8 cellular contexts compared by ENCODE assay signal in genomic region chr3:146469206-146470017, GRCh38. TPM values are rescaled to one million over a fixed set of nuclear protein-coding genes. Genes with fewer than 3 reads are reported as not detected.
DNase-seq lines count a peak whose midpoint lies in the region; ATAC-seq, FAIRE-seq and TF ChIP-seq lines count a peak whose summit lies in the region.

A gene with protein sequence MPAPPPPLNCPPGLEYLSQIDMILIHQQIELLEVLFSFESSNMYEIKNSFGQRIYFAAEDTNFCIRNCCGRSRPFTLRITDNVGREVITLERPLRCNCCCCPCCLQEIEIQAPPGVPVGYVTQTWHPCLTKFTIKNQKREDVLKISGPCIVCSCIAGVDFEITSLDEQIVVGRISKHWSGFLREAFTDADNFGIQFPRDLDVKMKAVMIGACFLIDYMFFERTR (minus strand): TSS chr3:146469561. CDS start chr3:146459904, 9,657 bp downstream.

- H3K4me1 Mint-ChIP-seq in CD14-positive monocyte (peaks cover 9% of the 10 kb centered on the region), WTC11 (peaks cover 15% of the 10 kb centered on the region)

- peak; percentile 69 for DNase-seq in CD14-positive monocyte (ENCODE audit: low spot score)
- peak; percentile 86 for DNase-seq in WTC11 (ENCODE audit: low spot score)
- DNase-seq in bronchial epithelial cell (ENCODE audit: low read depth) = peak; percentile 8
- peak; percentile 80 to 81 for DNase-seq in left colon
- DNase-seq in stimulated activated CD4-positive, alpha-beta T cell treated with anti-CD3 and anti-CD28 coated beads, Interleukin-4, amount 100 ng/mL, for 4 hours = peak; percentile 66 to 78
- DNase-seq in SKM-1 treated with dmso at 0.1 percent for 144 hours (lab: John Stamatoyannopoulos, UW; ENCODE audit: unreplicated experiment) = no peak

- intact Hi-C loops in CD14-positive monocyte (cut with micrococcal nuclease) (no loop called here), left colon (cut with DNase I, micrococcal nuclease) (no loop called here)

- CTCF ChIA-PET in WTC11 (lab: Charles Lee) = interaction anchor here (0.6 to 1.3 kb wide), 4 partner anchors 74 to 442 kb away, joined by 3 to 7 read pairs (median 5); no protein-coding TSS in a partner anchor

- H3K9me3 Mint-ChIP-seq in CD14-positive monocyte = peaks cover 0 to 2% (median 0%) of the 10 kb centered on the region in 7 donors
- H3K9me3 Mint-ChIP-seq in WTC11 = no peaks in the 10 kb centered on the region

- POLR2A ChIA-PET in WTC11 (lab: Charles Lee) = interaction anchor here (0.6 to 2.0 kb wide), 5 partner anchors 22 to 308 kb away, joined by 3 to 11 read pairs (median 4); partner anchors contain the start of genes PLOD2 and PLSCR1

- no peaks in the 10 kb centered on the region for H3K36me3 ChIP-seq in bronchial epithelial cell (ENCODE audit: control insufficient read depth, insufficient read depth, low read length)

- no peak for FAIRE-seq in bronchial epithelial cell (lab: Jason Lieb, UNC)

- H3K4me3 Mint-ChIP-seq in CD14-positive monocyte (peak within 1 kb of the TSS; percentile 84 to 91), WTC11 (peak within 1 kb of the TSS; percentile 65)

- H3K4me3 ChIP-seq in bronchial epithelial cell (ENCODE audit: low read depth, low read length) = peak within 1 kb of the TSS; percentile 44

- H3K36me3 Mint-ChIP-seq in CD14-positive monocyte (no peaks in the 10 kb centered on the region), WTC11 (no peaks in the 10 kb centered on the region)

- peak within 1 kb of the TSS in 6 of 7 donors; percentile 46 to 84 (median 76) for H3K27ac Mint-ChIP-seq in CD14-positive monocyte
- H3K27ac Mint-ChIP-seq in WTC11 = peak within 1 kb of the TSS; percentile 85

- H3K27me3 ChIP-seq in bronchial epithelial cell (ENCODE audit: control insufficient read depth, insufficient read depth, low read length) = no peaks in the 10 kb centered on the region

- peak; percentile 97 for ATAC-seq in GM19372 (IDR thresholded peaks at IDR 0.05; ENCODE audit: low read depth, unreplicated experiment)
- peak; percentile 98 for ATAC-seq in HG03558 (IDR thresholded peaks at IDR 0.05; ENCODE audit: extremely low read depth, unreplicated experiment)
- ATAC-seq in WTC11 = peak; percentile 98
- ATAC-seq in left colon = peak; percentile 89

- peaks cover 0 to 12% (median 7%) of the 10 kb centered on the region in 3 donors for H3K27me3 Mint-ChIP-seq in CD14-positive monocyte (ENCODE audit: low read depth in 3 of 3)
- no peaks in the 10 kb centered on the region for H3K27me3 Mint-ChIP-seq in WTC11 (ENCODE audit: low read depth)

- TF ChIP-seq CTCF in CD14-positive monocyte (IDR thresholded peaks at IDR 0.05) (no peak), WTC11 (IDR thresholded peaks at IDR 0.05) (no peak), bronchial epithelial cell (IDR thresholded peaks at IDR 0.05; ENCODE audit: insufficient read depth, low read length, severe bottlenecking) (no peak)

TF ChIP-seq in WTC11, 78 proteins besides CTCF, POLR2A, EP300 and RAD21 (continues in another document):
- peak; percentile 93; the same call in 1 of the 2 replicates for TF ChIP-seq FOXP1 (CRISPR knock-in tag; IDR thresholded peaks at IDR 0.05; ENCODE audit: borderline replicate concordance)
- TF ChIP-seq ZNF263 (CRISPR knock-in tag; IDR thresholded peaks at IDR 0.05; ENCODE audit: low read depth) = no peak
- TF ChIP-seq ZNF138 (CRISPR knock-in tag; conservative IDR thresholded peaks at IDR 0.05) = no peak
- TF ChIP-seq, protein P1, sequence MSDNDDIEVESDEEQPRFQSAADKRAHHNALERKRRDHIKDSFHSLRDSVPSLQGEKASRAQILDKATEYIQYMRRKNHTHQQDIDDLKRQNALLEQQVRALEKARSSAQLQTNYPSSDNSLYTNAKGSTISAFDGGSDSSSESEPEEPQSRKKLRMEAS (CRISPR knock-in tag; IDR thresholded peaks at IDR 0.05) = peak; percentile 84
- TF ChIP-seq, protein P2, sequence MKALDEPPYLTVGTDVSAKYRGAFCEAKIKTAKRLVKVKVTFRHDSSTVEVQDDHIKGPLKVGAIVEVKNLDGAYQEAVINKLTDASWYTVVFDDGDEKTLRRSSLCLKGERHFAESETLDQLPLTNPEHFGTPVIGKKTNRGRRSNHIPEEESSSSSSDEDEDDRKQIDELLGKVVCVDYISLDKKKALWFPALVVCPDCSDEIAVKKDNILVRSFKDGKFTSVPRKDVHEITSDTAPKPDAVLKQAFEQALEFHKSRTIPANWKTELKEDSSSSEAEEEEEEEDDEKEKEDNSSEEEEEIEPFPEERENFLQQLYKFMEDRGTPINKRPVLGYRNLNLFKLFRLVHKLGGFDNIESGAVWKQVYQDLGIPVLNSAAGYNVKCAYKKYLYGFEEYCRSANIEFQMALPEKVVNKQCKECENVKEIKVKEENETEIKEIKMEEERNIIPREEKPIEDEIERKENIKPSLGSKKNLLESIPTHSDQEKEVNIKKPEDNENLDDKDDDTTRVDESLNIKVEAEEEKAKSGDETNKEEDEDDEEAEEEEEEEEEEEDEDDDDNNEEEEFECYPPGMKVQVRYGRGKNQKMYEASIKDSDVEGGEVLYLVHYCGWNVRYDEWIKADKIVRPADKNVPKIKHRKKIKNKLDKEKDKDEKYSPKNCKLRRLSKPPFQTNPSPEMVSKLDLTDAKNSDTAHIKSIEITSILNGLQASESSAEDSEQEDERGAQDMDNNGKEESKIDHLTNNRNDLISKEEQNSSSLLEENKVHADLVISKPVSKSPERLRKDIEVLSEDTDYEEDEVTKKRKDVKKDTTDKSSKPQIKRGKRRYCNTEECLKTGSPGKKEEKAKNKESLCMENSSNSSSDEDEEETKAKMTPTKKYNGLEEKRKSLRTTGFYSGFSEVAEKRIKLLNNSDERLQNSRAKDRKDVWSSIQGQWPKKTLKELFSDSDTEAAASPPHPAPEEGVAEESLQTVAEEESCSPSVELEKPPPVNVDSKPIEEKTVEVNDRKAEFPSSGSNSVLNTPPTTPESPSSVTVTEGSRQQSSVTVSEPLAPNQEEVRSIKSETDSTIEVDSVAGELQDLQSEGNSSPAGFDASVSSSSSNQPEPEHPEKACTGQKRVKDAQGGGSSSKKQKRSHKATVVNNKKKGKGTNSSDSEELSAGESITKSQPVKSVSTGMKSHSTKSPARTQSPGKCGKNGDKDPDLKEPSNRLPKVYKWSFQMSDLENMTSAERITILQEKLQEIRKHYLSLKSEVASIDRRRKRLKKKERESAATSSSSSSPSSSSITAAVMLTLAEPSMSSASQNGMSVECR (CRISPR knock-in tag; IDR thresholded peaks at IDR 0.05; ENCODE audit: borderline replicate concordance) = no peak
- TF ChIP-seq ZNF423 (CRISPR knock-in tag; IDR thresholded peaks at IDR 0.05) = no peak
- 0 out of 2 replicates have a peak, but pooled peaks have one; percentile 12 for TF ChIP-seq E2F5 (CRISPR knock-in tag; IDR thresholded peaks at IDR 0.05)
- TF ChIP-seq, protein P3, sequence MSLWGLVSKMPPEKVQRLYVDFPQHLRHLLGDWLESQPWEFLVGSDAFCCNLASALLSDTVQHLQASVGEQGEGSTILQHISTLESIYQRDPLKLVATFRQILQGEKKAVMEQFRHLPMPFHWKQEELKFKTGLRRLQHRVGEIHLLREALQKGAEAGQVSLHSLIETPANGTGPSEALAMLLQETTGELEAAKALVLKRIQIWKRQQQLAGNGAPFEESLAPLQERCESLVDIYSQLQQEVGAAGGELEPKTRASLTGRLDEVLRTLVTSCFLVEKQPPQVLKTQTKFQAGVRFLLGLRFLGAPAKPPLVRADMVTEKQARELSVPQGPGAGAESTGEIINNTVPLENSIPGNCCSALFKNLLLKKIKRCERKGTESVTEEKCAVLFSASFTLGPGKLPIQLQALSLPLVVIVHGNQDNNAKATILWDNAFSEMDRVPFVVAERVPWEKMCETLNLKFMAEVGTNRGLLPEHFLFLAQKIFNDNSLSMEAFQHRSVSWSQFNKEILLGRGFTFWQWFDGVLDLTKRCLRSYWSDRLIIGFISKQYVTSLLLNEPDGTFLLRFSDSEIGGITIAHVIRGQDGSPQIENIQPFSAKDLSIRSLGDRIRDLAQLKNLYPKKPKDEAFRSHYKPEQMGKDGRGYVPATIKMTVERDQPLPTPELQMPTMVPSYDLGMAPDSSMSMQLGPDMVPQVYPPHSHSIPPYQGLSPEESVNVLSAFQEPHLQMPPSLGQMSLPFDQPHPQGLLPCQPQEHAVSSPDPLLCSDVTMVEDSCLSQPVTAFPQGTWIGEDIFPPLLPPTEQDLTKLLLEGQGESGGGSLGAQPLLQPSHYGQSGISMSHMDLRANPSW (CRISPR knock-in tag; conservative IDR thresholded peaks at IDR 0.05; ENCODE audit: low read depth) = no peak
- TF ChIP-seq ESRRA (CRISPR knock-in tag; IDR thresholded peaks at IDR 0.05; ENCODE audit: borderline replicate concordance) = no peak

RNA-seq across cellular contexts. Expression of the gene that starts here (rescaled TPM):
- not detected for polyA plus RNA-seq in CD14-positive monocyte
- 0.18 to 0.39 TPM (median 0.23 TPM) in 3 replicates for total RNA-seq in WTC11 (2021)
- total RNA-seq in bronchial epithelial cell = 0.26 TPM in 1 of 2 replicates, not detected in the other
- total RNA-seq in left colon = 1 to 10 TPM in 1 of 2 donors, under 1 TPM in 1; 0.70 to 2.7 TPM

Comparison
In these comparisons a context has a peak if more than half of its experiments do, and no peak if none do; other contexts are left out.
1. Peak in DNase-seq in CD14-positive monocyte; RNA of the gene not detected or under 1 TPM.
2. Peak in DNase-seq and ATAC-seq in WTC11; RNA of the gene not detected or under 1 TPM.
3. Peak in DNase-seq and H3K4me3 ChIP-seq in bronchial epithelial cell; RNA of the gene not detected or under 1 TPM.